14 cellular contexts compared by ENCODE assay signal in genomic region chr2:211351998-211352397, GRCh38.
DNase-seq lines count a peak whose midpoint lies in the region; ATAC-seq and TF ChIP-seq lines count a peak whose summit lies in the region.
"Had no signal": no experiment of that assay in that cellular context is flagged by ENCODE, and none has a peak within 500 bp of the region (broad histone marks: within the 10 kb centered on the region; RNA-seq: fewer than 3 reads in every experiment).

No MANE protein-coding gene starts in this region.

- CTCF ChIA-PET in activated CD4-positive, alpha-beta memory T cell treated with anti-CD3 and anti-CD28 coated beads for 36 hours (lab: Charles Lee), result no interaction called here

- H3K4me2 ChIP-seq in parathyroid adenoma (ENCODE audit: low read length), result no peak overlapping the region

- H3K9ac ChIP-seq in parathyroid adenoma, result no peak overlapping the region

- H2AFZ ChIP-seq in parathyroid adenoma, result peak overlapping the region; percentile 76

- intact Hi-C loops in dorsolateral prefrontal cortex (cut with DNase I), result no loop called here
- intact Hi-C loops in activated CD4-positive, alpha-beta memory T cell treated with anti-CD3 and anti-CD28 coated beads for 36 hours (cut with micrococcal nuclease), result no loop called here

- no peaks in the 10 kb centered on the region for H3K9me3 ChIP-seq in parathyroid adenoma (ENCODE audit: control insufficient read depth, low read length)
- H3K9me3 ChIP-seq: mucosa of descending colon had no signal

- DNase-seq in DMS 273 (lab: John Stamatoyannopoulos, UW; ENCODE audit: unreplicated experiment) (peak; percentile 15), DMS 273 treated with DMSO at 0.1 percent for 48 hours (lab: John Stamatoyannopoulos, UW) (no peak), NCI-H2196 (lab: John Stamatoyannopoulos, UW; ENCODE audit: unreplicated experiment) (peak; percentile 48), dorsolateral prefrontal cortex (peak in 9 of 10 donors; percentile 36 to 68 (median 55))
- no peak for DNase-seq in activated naive CD4-positive, alpha-beta T cell treated with anti-CD3 and anti-CD28 coated beads, Interleukin-2, amount 50 U/mL, for 16 hours
- DNase-seq in activated CD4-positive, alpha-beta memory T cell treated with anti-CD3 and anti-CD28 coated beads for 36 hours, result no peak
- DNase-seq: activated CD4-positive, alpha-beta T cell treated with anti-CD3 and anti-CD28 coated beads, Interleukin-2, amount 10 ng/mL, durations not matched to agents 24 days and 14 days; KG1; mucosa of descending colon; NCI-H526 treated with DMSO at 0.1 percent for 48 hours had no signal

- no peaks in the 10 kb centered on the region for H3K27me3 ChIP-seq in dorsolateral prefrontal cortex
- no peaks in the 10 kb centered on the region for H3K27me3 ChIP-seq in parathyroid adenoma (ENCODE audit: control insufficient read depth, insufficient read depth, low read length)
- H3K27me3 ChIP-seq: cardiac muscle cell had no signal

- ATAC-seq in activated T-helper 17 cell treated with anti-CD3 and anti-CD28 coated beads, Interleukin-2, amount 50 U/mL, for 72 hours (replicated peaks), result no peak
- ATAC-seq: mucosa of descending colon, sciatic nerve had no signal

- TF ChIP-seq CTCF in dorsolateral prefrontal cortex (IDR thresholded peaks at IDR 0.05 in 54 of 56, conservative IDR thresholded peaks at IDR 0.05 in 2 of 56; ENCODE audit: low read depth in 1 of 56, partially characterized antibody in 56 of 56), result peak in 1 of 56 donors; percentile 11
- TF ChIP-seq CTCF in parathyroid adenoma (IDR thresholded peaks at IDR 0.05), result no peak

- H3K9me3 Mint-ChIP-seq in activated CD4-positive, alpha-beta memory T cell treated with anti-CD3 and anti-CD28 coated beads for 36 hours, result peaks cover 4% of the 10 kb centered on the region
- no peaks in the 10 kb centered on the region for H3K9me3 Mint-ChIP-seq in activated T-helper 17 cell treated with anti-CD3 and anti-CD28 coated beads, Interleukin-2, amount 50 U/mL, for 72 hours
- H3K9me3 Mint-ChIP-seq: activated CD4-positive, alpha-beta T cell treated with anti-CD3 and anti-CD28 coated beads, Interleukin-2, amount 10 ng/mL, durations not matched to agents 24 days and 14 days had no signal

- no peaks in the 10 kb centered on the region for H3K4me1 ChIP-seq in parathyroid adenoma

- H3K36me3 Mint-ChIP-seq in activated CD4-positive, alpha-beta memory T cell treated with anti-CD3 and anti-CD28 coated beads for 36 hours, result no peaks in the 10 kb centered on the region
- no peaks in the 10 kb centered on the region for H3K36me3 Mint-ChIP-seq in activated T-helper 17 cell treated with anti-CD3 and anti-CD28 coated beads, Interleukin-2, amount 50 U/mL, for 72 hours (ENCODE audit: low read depth)

- H3K27ac ChIP-seq in dorsolateral prefrontal cortex (peak overlapping the region in 3 of 59 donors; percentile 17 to 21 (median 17)), parathyroid adenoma (no peak overlapping the region)
- H3K27ac ChIP-seq: cardiac muscle cell had no signal

- no peaks in the 10 kb centered on the region for H3K27me3 Mint-ChIP-seq in activated CD4-positive, alpha-beta memory T cell treated with anti-CD3 and anti-CD28 coated beads for 36 hours
- H3K27me3 Mint-ChIP-seq in activated T-helper 17 cell treated with anti-CD3 and anti-CD28 coated beads, Interleukin-2, amount 50 U/mL, for 72 hours, result no peaks in the 10 kb centered on the region
- H3K27me3 Mint-ChIP-seq: activated CD4-positive, alpha-beta T cell treated with anti-CD3 and anti-CD28 coated beads, Interleukin-2, amount 10 ng/mL, durations not matched to agents 24 days and 14 days had no signal

- H3K4me3 ChIP-seq in dorsolateral prefrontal cortex (no peak overlapping the region), parathyroid adenoma (ENCODE audit: low read depth, low read length) (no peak overlapping the region)
- H3K4me3 ChIP-seq: cardiac muscle cell, mucosa of descending colon had no signal

- H3K27ac Mint-ChIP-seq in activated CD4-positive, alpha-beta memory T cell treated with anti-CD3 and anti-CD28 coated beads for 36 hours, result no peak overlapping the region
- H3K27ac Mint-ChIP-seq in activated T-helper 17 cell treated with anti-CD3 and anti-CD28 coated beads, Interleukin-2, amount 50 U/mL, for 72 hours, result no peak overlapping the region
- H3K27ac Mint-ChIP-seq: activated CD4-positive, alpha-beta T cell treated with anti-CD3 and anti-CD28 coated beads, Interleukin-2, amount 10 ng/mL, durations not matched to agents 24 days and 14 days had no signal

- H3K4me3 Mint-ChIP-seq in activated CD4-positive, alpha-beta memory T cell treated with anti-CD3 and anti-CD28 coated beads for 36 hours, result no peak overlapping the region
- H3K4me3 Mint-ChIP-seq in activated T-helper 17 cell treated with anti-CD3 and anti-CD28 coated beads, Interleukin-2, amount 50 U/mL, for 72 hours, result no peak overlapping the region
- H3K4me3 Mint-ChIP-seq: activated CD4-positive, alpha-beta T cell treated with anti-CD3 and anti-CD28 coated beads, Interleukin-2, amount 10 ng/mL, durations not matched to agents 24 days and 14 days had no signal

- no peaks in the 10 kb centered on the region for H3K36me3 ChIP-seq in parathyroid adenoma (ENCODE audit: control insufficient read depth, insufficient read depth, low read length)
- H3K36me3 ChIP-seq: cardiac muscle cell had no signal

- H3K4me1 Mint-ChIP-seq in activated CD4-positive, alpha-beta memory T cell treated with anti-CD3 and anti-CD28 coated beads for 36 hours (ENCODE audit: low read depth), result no peaks in the 10 kb centered on the region
- no peaks in the 10 kb centered on the region for H3K4me1 Mint-ChIP-seq in activated T-helper 17 cell treated with anti-CD3 and anti-CD28 coated beads, Interleukin-2, amount 50 U/mL, for 72 hours
- H3K4me1 Mint-ChIP-seq: activated CD4-positive, alpha-beta T cell treated with anti-CD3 and anti-CD28 coated beads, Interleukin-2, amount 10 ng/mL, durations not matched to agents 24 days and 14 days had no signal

- H3K79me2 ChIP-seq in parathyroid adenoma, result no peaks in the 10 kb centered on the region

- POLR2A ChIA-PET in activated CD4-positive, alpha-beta memory T cell treated with anti-CD3 and anti-CD28 coated beads for 36 hours (lab: Charles Lee), result no interaction called here

Comparison
In these comparisons a context has a peak if more than half of its experiments do, and no peak if none do; other contexts are left out.
1. DNase-seq: peak in DMS 273 (single experiment), NCI-H2196 (single experiment) and dorsolateral prefrontal cortex (9 of 10); none in DMS 273 treated with DMSO at 0.1 percent for 48 hours (single experiment), activated naive CD4-positive, alpha-beta T cell treated with anti-CD3 and anti-CD28 coated beads, Interleukin-2, amount 50 U/mL, for 16 hours (single experiment) and activated CD4-positive, alpha-beta memory T cell treated with anti-CD3 and anti-CD28 coated beads for 36 hours (single experiment).